17 cellular contexts compared by ENCODE assay signal in the genomic region with DNA sequence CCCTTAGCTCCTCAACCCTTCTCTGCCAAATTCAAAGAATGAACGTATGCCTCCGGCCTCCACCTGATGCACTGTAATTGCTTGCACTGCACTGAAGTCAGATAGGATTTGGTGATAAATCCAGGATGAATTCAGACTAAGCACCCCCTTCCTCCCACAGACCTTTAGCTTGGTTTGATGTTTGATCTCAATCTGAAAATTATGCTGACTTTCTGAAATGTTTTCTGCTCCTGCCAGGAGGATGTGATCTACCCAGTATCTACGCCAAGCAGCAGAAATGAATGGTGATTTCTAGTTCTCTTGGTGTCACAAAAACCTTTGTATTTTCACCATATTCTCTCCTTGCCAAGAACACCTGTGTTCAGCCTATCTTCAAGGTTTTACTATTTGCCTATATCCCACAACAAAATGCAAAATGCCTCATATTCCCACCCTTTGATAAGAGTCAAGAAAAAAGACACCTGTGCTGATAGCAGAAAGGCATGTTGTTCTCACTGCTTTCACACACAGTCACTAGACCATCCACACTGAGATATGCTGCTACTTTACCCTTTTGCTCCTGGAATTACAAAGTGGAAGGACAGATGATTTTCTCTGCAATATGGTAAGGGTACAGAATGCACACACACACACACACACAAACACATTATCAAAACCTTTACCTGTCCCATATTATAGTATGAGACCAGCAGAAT. TPM values are rescaled to one million over a fixed set of nuclear protein-coding genes. Genes with fewer than 3 reads are reported as not detected.
DNase-seq lines count a peak whose midpoint lies in the region; ATAC-seq, FAIRE-seq and TF ChIP-seq lines count a peak whose summit lies in the region.
"Had no signal": no experiment of that assay in that cellular context is flagged by ENCODE, and none has a peak within 500 bp of the region (broad histone marks: within the 10 kb centered on the region; RNA-seq: fewer than 3 reads in every experiment).

No MANE protein-coding gene starts in this region.

- WGBS in K562 (ENCODE audit: insufficient coverage, low coverage, missing lambda C conversion rate) = 52% methylated on average over 3 of the region's 3 CpGs
- WGBS in ovary, 3 donors = 84 to 88% (median 86%) methylated on average over 3 of the region's 3 CpGs

- intact Hi-C loops in CD8-positive, alpha-beta T cell (cut with DNase I, micrococcal nuclease) = no loop called here
- intact Hi-C loops in K562 (cut with micrococcal nuclease) = no loop called here
- intact Hi-C loops in ovary (cut with DNase I) = no loop called here

- H3K9me1 ChIP-seq in K562 (ENCODE audit: control insufficient read depth, insufficient read depth, low read length) = no peaks in the 10 kb centered on the region

- H3K9ac ChIP-seq in K562 (ENCODE audit: insufficient read depth in 1 of 2, low read depth in 2 of 2, low read length in 2 of 2) = no peak overlapping the region
- no peak overlapping the region for H3K9ac ChIP-seq in neural progenitor cell
- H3K9ac ChIP-seq: BLaER1 treated with 17β-estradiol and CSF1 and Interleukin-3, amounts not matched to agents 10 nM and 100 nM had no signal

- TF ChIP-seq RAD21 in K562 (CRISPR knock-in tag; conservative IDR thresholded peaks at IDR 0.05 in 1 of 2, IDR thresholded peaks at IDR 0.05 in 1 of 2) = no peak

- H3K79me2 ChIP-seq in K562 (ENCODE audit: control insufficient read depth, insufficient read depth, low read length) (no peaks in the 10 kb centered on the region; the same call in 1 of the 3 replicates), neural progenitor cell (ENCODE audit: low read depth) (no peaks in the 10 kb centered on the region)

- TF ChIP-seq EP300 in K562 (IDR thresholded peaks at IDR 0.05; ENCODE audit: low read length) (no peak), ovary (IDR thresholded peaks at IDR 0.05) (no peak)

- TF ChIP-seq POLR2A in K562 (conservative IDR thresholded peaks at IDR 0.05) (no peak), ovary (IDR thresholded peaks at IDR 0.05) (no peak)

- peaks cover 39% of the 10 kb centered on the region for H3F3A ChIP-seq in neural progenitor cell (ENCODE audit: low read depth)

- no peaks in the 10 kb centered on the region for H3K9me3 ChIP-seq in CD8-positive, alpha-beta T cell (ENCODE audit: low read length)
- H3K9me3 ChIP-seq in K562 (replicated peaks; ENCODE audit: control insufficient read depth, insufficient read depth, low read depth, low read length) (no peaks in the 10 kb centered on the region), neural progenitor cell (ENCODE audit: low read depth) (no peaks in the 10 kb centered on the region), ovary (no peaks in the 10 kb centered on the region)
- H3K9me3 ChIP-seq: BLaER1 treated with 17β-estradiol and CSF1 and Interleukin-3, amounts not matched to agents 10 nM and 100 nM; MG63 had no signal

- H3K27ac ChIP-seq in CD8-positive, alpha-beta T cell (ENCODE audit: low read depth, low read length) = no peak overlapping the region
- no peak overlapping the region for H3K27ac ChIP-seq in K562 (ENCODE audit: extremely low read depth, low read depth, low read length)
- peak overlapping the region; percentile 56 for H3K27ac ChIP-seq in neural progenitor cell
- no peak overlapping the region for H3K27ac ChIP-seq in ovary
- H3K27ac ChIP-seq: foreskin keratinocyte, RWPE1 had no signal

- H3K27me3 ChIP-seq in CD8-positive, alpha-beta T cell (ENCODE audit: insufficient read depth, low read length) = no peaks in the 10 kb centered on the region
- no peaks in the 10 kb centered on the region for H3K27me3 ChIP-seq in K562 (ENCODE audit: control insufficient read depth in 2 of 2, insufficient read depth in 2 of 2, low read length in 2 of 2)
- no peaks in the 10 kb centered on the region for H3K27me3 ChIP-seq in neural progenitor cell
- H3K27me3 ChIP-seq in ovary = no peaks in the 10 kb centered on the region
- H3K27me3 ChIP-seq: BLaER1 treated with 17β-estradiol and CSF1 and Interleukin-3, amounts not matched to agents 10 nM and 100 nM; foreskin keratinocyte; MG63 had no signal

- no peak for FAIRE-seq in K562 (lab: Jason Lieb, UNC)

- peaks cover 80% of the 10 kb centered on the region for H3K4me1 Mint-ChIP-seq in CD8-positive, alpha-beta T cell (ENCODE audit: low read depth)
- H3K4me1 Mint-ChIP-seq in IgD-negative memory B cell (peaks cover 55 to 62% (median 61%) of the 10 kb centered on the region in 3 donors), neural progenitor cell (peaks cover 18% of the 10 kb centered on the region)

- peaks cover 3% of the 10 kb centered on the region for H3K36me3 Mint-ChIP-seq in CD8-positive, alpha-beta T cell
- H3K36me3 Mint-ChIP-seq in IgD-negative memory B cell (peaks cover 5% of the 10 kb centered on the region), neural progenitor cell (no peaks in the 10 kb centered on the region)

- no peak overlapping the region for H3K4me2 ChIP-seq in K562 (ENCODE audit: insufficient read depth, low read length)
- H3K4me2 ChIP-seq in neural progenitor cell = peak overlapping the region; percentile 37

- CTCF ChIA-PET in CD8-positive, alpha-beta T cell (lab: Charles Lee) = interaction anchor here (1.3 to 1.5 kb wide), 2 partner anchors 15 to 30 kb away, joined by 3 to 11 read pairs; partner anchors contain the start of gene RFFL
- CTCF ChIA-PET in K562 (lab: Yijun Ruan, JAX; ENCODE audit: low intra/inter-chr PET ratio) = no interaction called here

- H3K4me1 ChIP-seq in CD8-positive, alpha-beta T cell (ENCODE audit: insufficient read depth, low read length) = peaks cover 91% of the 10 kb centered on the region
- peaks cover 0 to 15% of the 10 kb centered on the region in 2 experiments for H3K4me1 ChIP-seq in K562 (replicated peaks in 1 of 2; ENCODE audit: control insufficient read depth in 2 of 2, insufficient read depth in 2 of 2, low read length in 2 of 2)
- H3K4me1 ChIP-seq in neural progenitor cell = peaks cover 58% of the 10 kb centered on the region
- H3K4me1 ChIP-seq in ovary (ENCODE audit: insufficient read depth) = no peaks in the 10 kb centered on the region

- H3K36me3 ChIP-seq in CD8-positive, alpha-beta T cell (ENCODE audit: insufficient read depth, low read length) = no peaks in the 10 kb centered on the region
- H3K36me3 ChIP-seq in K562 (ENCODE audit: control insufficient read depth, insufficient read depth, low read length) (no peaks in the 10 kb centered on the region), neural progenitor cell (no peaks in the 10 kb centered on the region), ovary (no peaks in the 10 kb centered on the region)
- H3K36me3 ChIP-seq: MG63 had no signal

- TF ChIP-seq CTCF in CD8-positive, alpha-beta T cell (IDR thresholded peaks at IDR 0.05) = no peak
- no peak for TF ChIP-seq CTCF in K562 (IDR thresholded peaks at IDR 0.05 in 2 of 3, conservative IDR thresholded peaks at IDR 0.05 in 1 of 3; ENCODE audit: insufficient read depth in 2 of 3, low read depth in 1 of 3, low read length in 3 of 3)
- TF ChIP-seq CTCF in neural progenitor cell (IDR thresholded peaks at IDR 0.05) = no peak
- no peak for TF ChIP-seq CTCF in ovary (IDR thresholded peaks at IDR 0.05)

- peak overlapping the region; percentile 93 for H3K27ac Mint-ChIP-seq in CD8-positive, alpha-beta T cell
- peak overlapping the region; percentile 47 to 75 (median 73) for H3K27ac Mint-ChIP-seq in IgD-negative memory B cell
- H3K27ac Mint-ChIP-seq in neural progenitor cell = no peak overlapping the region

- H3K9me3 Mint-ChIP-seq in CD8-positive, alpha-beta T cell = no peaks in the 10 kb centered on the region
- no peaks in the 10 kb centered on the region for H3K9me3 Mint-ChIP-seq in IgD-negative memory B cell
- no peaks in the 10 kb centered on the region for H3K9me3 Mint-ChIP-seq in neural progenitor cell

- no peak overlapping the region for H3K4me3 ChIP-seq in CD8-positive, alpha-beta T cell (ENCODE audit: low read depth, low read length)
- H3K4me3 ChIP-seq in K562 (no peak overlapping the region), neural progenitor cell (no peak overlapping the region), ovary (no peak overlapping the region)
- H3K4me3 ChIP-seq: BLaER1 treated with 17β-estradiol and CSF1 and Interleukin-3, amounts not matched to agents 10 nM and 100 nM; MG63 had no signal

- ATAC-seq in CD8-positive, alpha-beta T cell = no peak
- no peak for ATAC-seq in K562
- ATAC-seq: foreskin keratinocyte had no signal

- H2AFZ ChIP-seq in K562 (ENCODE audit: low read depth, low read length) = no peak overlapping the region
- no peak overlapping the region for H2AFZ ChIP-seq in neural progenitor cell (replicated peaks)

- DNase-seq in CD8-positive, alpha-beta T cell = no peak
- DNase-seq in K562 (ENCODE audit: extremely low read depth in 1 of 4, low spot score in 3 of 4) (no peak), neural progenitor cell (ENCODE audit: low spot score) (no peak), HuH-7.5 (ENCODE audit: low spot score) (no peak), ovary (no peak), OCI-M1 (lab: John Stamatoyannopoulos, UW) (no peak)
- DNase-seq: activated CD4-positive, CD25-positive, alpha-beta regulatory T cell treated with anti-CD3 and anti-CD28 coated beads, Interleukin-2, amount 50 U/mL, for 72 hours; activated gamma-delta T cell treated with Interleukin-2 at 50 U/mL for 16 hours; foreskin keratinocyte; HCEC 1CT; MG63; NCI-H1930; NCI-H748 treated with DMSO at 0.1 percent for 48 hours; stimulated activated naive CD4-positive, alpha-beta T cell treated with Interleukin-2 at 50 U/mL for 16 hours had no signal

- in situ Hi-C loops in K562 (cut with MboI) = no loop called here

- H4K20me1 ChIP-seq in K562 (replicated peaks; ENCODE audit: control insufficient read depth, insufficient read depth, low read length) (no peaks in the 10 kb centered on the region), neural progenitor cell (ENCODE audit: low read depth) (no peaks in the 10 kb centered on the region)

- H3K27me3 Mint-ChIP-seq in CD8-positive, alpha-beta T cell (ENCODE audit: low read depth) = no peaks in the 10 kb centered on the region
- H3K27me3 Mint-ChIP-seq in IgD-negative memory B cell (no peaks in the 10 kb centered on the region), neural progenitor cell (ENCODE audit: insufficient read depth, low read depth) (peaks cover 5% of the 10 kb centered on the region)

- BruUV-seq in K562 (replicated peaks; lab: Mats Ljungman, UMichigan) = no TSS peak

- peak overlapping the region; percentile 51 for H3K4me3 Mint-ChIP-seq in CD8-positive, alpha-beta T cell
- H3K4me3 Mint-ChIP-seq in IgD-negative memory B cell = peak overlapping the region in 2 of 4 donors; percentile 31 to 38
- H3K4me3 Mint-ChIP-seq in neural progenitor cell = no peak overlapping the region

- POLR2A ChIA-PET in CD8-positive, alpha-beta T cell (lab: Charles Lee) = interaction anchor here (0.8 to 1.5 kb wide), 2 partner anchors 11 to 15 kb away, joined by 3 to 6 read pairs; partner anchors contain the start of gene RFFL
- POLR2A ChIA-PET in K562 (lab: Yijun Ruan, JAX) = no interaction called here

RNA-seq across cellular contexts. Expression of gene RFFL, which starts 14.7 kb away (rescaled TPM):
- total RNA-seq in CD8-positive, alpha-beta T cell = 10 to 100 TPM; 55.2 to 64.4 TPM
- 28.9 TPM for polyA plus RNA-seq in IgD-negative memory B cell
- 11.5 and 14.4 TPM in 2 replicates for total RNA-seq in K562 (2011; cell fraction: chromatin; rRNA removed; ENCODE audit: low replicate concordance)
- 9.2 and 10.5 TPM in 2 replicates for total RNA-seq in K562 (2011; cell fraction: nucleolus; rRNA removed)
- 11.7 and 23.2 TPM in 2 replicates for total RNA-seq in K562 (2011; cell fraction: nucleoplasm; rRNA removed)
- 12.7 and 16.4 TPM in 2 replicates for total RNA-seq in K562 (2014; rRNA removed)
- 12.5 and 12.8 TPM in 2 replicates for total RNA-seq in K562 (2014; rRNA removed; fragmentation: Illumina TruSeq; extraction: Trizol)
- 12.4 and 12.5 TPM in 2 replicates for total RNA-seq in K562 (2015; rRNA removed; fragmentation: Illumina TruSeq; extraction: Trizol)
- 18.1 and 19.3 TPM in 2 replicates for total RNA-seq in K562 (2021)
- polyA plus RNA-seq in K562 (2011; rRNA removed) = 11.9 and 15.9 TPM in 2 replicates
- 12.4 and 14.9 TPM in 2 replicates for polyA plus RNA-seq in K562 (2011; cell fraction: cytosol; rRNA removed)
- 4.3 and 7.3 TPM in 2 replicates for polyA plus RNA-seq in K562 (2011; cell fraction: nucleus; rRNA removed)
- polyA plus RNA-seq in K562 (2012) = 11.4 and 12.5 TPM in 2 replicates
- 13.7 and 13.9 TPM in 2 replicates for polyA plus RNA-seq in K562 (2014; fragmentation: Illumina TruSeq; extraction: Trizol)
- 1 to 10 TPM; 3.4 to 3.7 TPM for polyA plus RNA-seq in K562 (2014; fragmentation: Nextera tagmentation; extraction: Ambion mirVana)
- polyA plus RNA-seq in K562 (2014; rRNA removed) = 9.2 and 9.6 TPM in 2 replicates
- polyA minus RNA-seq in K562 (2011; rRNA and poly(A)+ RNA removed) = 21.2 and 39.4 TPM in 2 replicates
- polyA minus RNA-seq in K562 (2011; cell fraction: cytosol; rRNA and poly(A)+ RNA removed) = 16.7 and 19.7 TPM in 2 replicates
- polyA minus RNA-seq in K562 (2011; cell fraction: nucleus; rRNA and poly(A)+ RNA removed) = 3.3 and 3.5 TPM in 2 replicates
- 20.6 and 22.3 TPM in 2 replicates for total RNA-seq in neural progenitor cell (ENCODE audit: low replicate concordance)
- 10 to 100 TPM; 10.4 to 23.9 (median 18.8) TPM for total RNA-seq in ovary
- 1 to 10 TPM; 6.3 to 9.8 TPM for polyA plus RNA-seq in ovary
